In the genomic region with DNA sequence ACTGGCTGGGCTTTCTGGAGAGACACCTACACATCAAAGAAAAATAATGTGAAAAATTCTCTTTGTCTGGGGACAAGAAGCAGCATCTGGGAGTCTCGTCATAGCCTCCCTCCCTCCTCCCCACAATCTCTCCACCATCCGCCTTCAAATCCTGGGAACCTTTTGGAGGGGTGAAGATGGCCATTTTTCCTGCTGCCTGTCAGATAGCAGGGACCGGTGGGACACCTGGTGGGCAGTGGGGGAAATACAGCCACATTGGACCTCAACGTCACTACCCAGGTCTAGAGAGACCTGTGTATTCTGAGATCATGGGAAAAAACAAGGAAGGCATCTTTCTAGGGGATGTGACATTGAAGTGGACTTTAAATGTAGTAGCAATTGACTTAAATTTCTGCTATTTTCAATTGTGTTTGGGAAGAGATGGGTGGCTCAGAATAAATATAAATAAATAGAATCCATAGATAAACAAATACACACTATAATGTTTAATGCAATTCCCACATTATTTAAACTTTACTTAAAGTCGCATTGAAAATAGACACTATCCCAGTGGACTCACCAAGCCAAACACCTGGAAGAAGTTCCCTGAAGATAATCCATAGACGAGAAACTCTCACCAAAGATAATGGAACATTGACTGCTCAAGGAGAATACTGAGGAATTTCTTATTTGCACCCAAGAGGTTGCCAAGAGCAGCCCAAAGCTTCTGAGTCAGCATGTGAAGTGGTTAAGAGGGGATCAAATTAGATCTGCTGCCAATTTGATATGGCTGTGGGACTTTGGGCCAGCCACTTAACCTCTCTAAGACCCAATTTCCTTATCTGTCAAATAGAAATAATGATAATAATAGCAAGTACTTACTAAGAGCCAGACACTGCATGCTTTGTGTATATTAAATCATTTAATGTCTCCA, we compare ENCODE assay signal across 9 cellular contexts.
A peak's percentile ranks its signal among the peaks of the same experiment; 100 is the strongest.
DNase-seq lines count a peak whose midpoint lies in the region; ATAC-seq and TF ChIP-seq lines count a peak whose summit lies in the region.
"Had no signal": no experiment of that assay in that cellular context is flagged by ENCODE, and none has a peak within 500 bp of the region (broad histone marks: within the 10 kb centered on the region; RNA-seq: fewer than 3 reads in every experiment).

No MANE protein-coding gene starts in this region.

- no peaks in the 10 kb centered on the region for H3K36me3 ChIP-seq in prostate gland

- no peak overlapping the region for H3K4me3 ChIP-seq in prostate gland

- no peaks in the 10 kb centered on the region for H3K9me3 ChIP-seq in prostate gland

- BruUV-seq in Calu3 (replicated peaks; lab: Mats Ljungman, UMichigan): no TSS peak

- peaks cover 20% of the 10 kb centered on the region for H3K4me1 Mint-ChIP-seq in Calu3 (ENCODE audit: low read depth, unreplicated experiment)
- H3K4me1 Mint-ChIP-seq in activated T-cell treated with anti-CD3 and anti-CD28 coated beads, Interleukin-2, amount 50 U/mL, for 72 hours (ENCODE audit: low read depth): no peaks in the 10 kb centered on the region

- H3K27me3 Mint-ChIP-seq in Calu3 (ENCODE audit: unreplicated experiment): peaks cover 17% of the 10 kb centered on the region
- peaks cover 5% of the 10 kb centered on the region for H3K27me3 Mint-ChIP-seq in activated T-cell treated with anti-CD3 and anti-CD28 coated beads, Interleukin-2, amount 50 U/mL, for 72 hours (ENCODE audit: low read depth)

- H3K27me3 ChIP-seq in prostate gland (replicated peaks; ENCODE audit: insufficient read depth): no peaks in the 10 kb centered on the region

- peak; percentile 94 for DNase-seq in Calu3
- peak; percentile 15 to 70 for DNase-seq in NCI-H526 (lab: John Stamatoyannopoulos, UW)
- DNase-seq in activated T-cell treated with anti-CD3 and anti-CD28 coated beads, Interleukin-2, amount 50 U/mL, for 72 hours: peak; percentile 44 to 56
- DNase-seq in Right ventricle myocardium superior: peak; percentile 73
- peak; percentile 77 for DNase-seq in prostate gland (ENCODE audit: low spot score)
- DNase-seq in activated CD4-positive, CD25-positive, alpha-beta regulatory T cell (lab: John Stamatoyannopoulos, UW): no peak

- intact Hi-C loops in Calu3 (cut with micrococcal nuclease; ENCODE audit: unreplicated experiment) (loop anchor here (1.0 to 2.0 kb wide), 5 partner anchors 81 to 784 kb away; no protein-coding TSS in a partner anchor), Right ventricle myocardium superior (cut with DNase I) (no loop called here), prostate gland (cut with DNase I) (loop anchor here (5.0 to 10.0 kb wide), 2 partner anchors 91 to 229 kb away; no protein-coding TSS in a partner anchor)

- TF ChIP-seq POLR2A in prostate gland (IDR thresholded peaks at IDR 0.05): no peak

- peak; percentile 52 for ATAC-seq in GM19324 (IDR thresholded peaks at IDR 0.05; ENCODE audit: low FRiP score, unreplicated experiment)
- peak; percentile 88 for ATAC-seq in HG03432 (IDR thresholded peaks at IDR 0.05; ENCODE audit: unreplicated experiment)
- no peak for ATAC-seq in activated T-cell treated with anti-CD3 and anti-CD28 coated beads, Interleukin-2, amount 50 U/mL, for 72 hours (replicated peaks in 1 of 2)
- ATAC-seq in Right ventricle myocardium superior (ENCODE audit: poor library complexity): peak; percentile 73

- whole genome bisulfite sequencing in prostate gland: 29% methylated on average over 6 of the region's 6 CpGs

- CTCF ChIA-PET in Calu3 (lab: Charles Lee): interaction anchor here (1.6 to 2.1 kb wide), 2 partner anchors 15 to 130 kb away, joined by 5 to 7 read pairs; no protein-coding TSS in a partner anchor

- peaks cover 4% of the 10 kb centered on the region for H3K9me3 Mint-ChIP-seq in Calu3 (ENCODE audit: low read depth, unreplicated experiment)
- H3K9me3 Mint-ChIP-seq in activated T-cell treated with anti-CD3 and anti-CD28 coated beads, Interleukin-2, amount 50 U/mL, for 72 hours: peaks cover 2 to 5% of the 10 kb centered on the region in 2 donors

- no peak overlapping the region for H3K4me3 Mint-ChIP-seq in Calu3 (ENCODE audit: low read depth, unreplicated experiment)
- no peak overlapping the region for H3K4me3 Mint-ChIP-seq in activated T-cell treated with anti-CD3 and anti-CD28 coated beads, Interleukin-2, amount 50 U/mL, for 72 hours
- H3K4me3 Mint-ChIP-seq: stimulated activated naive CD8-positive, alpha-beta T cell treated with anti-CD3 and anti-CD28 coated beads, Interleukin-15, Interleukin-2, amounts not matched to agents 100 ng/mL and 50 ng/mL, for 24 hours had no signal

- TF ChIP-seq CTCF in Calu3 (IDR thresholded peaks at IDR 0.05; ENCODE audit: unreplicated experiment): peak; percentile 92
- peak; percentile 63 to 93 (median 74) for TF ChIP-seq CTCF in prostate gland (IDR thresholded peaks at IDR 0.05)

- no peak overlapping the region for H3K27ac Mint-ChIP-seq in Calu3 (ENCODE audit: unreplicated experiment)
- H3K27ac Mint-ChIP-seq in activated T-cell treated with anti-CD3 and anti-CD28 coated beads, Interleukin-2, amount 50 U/mL, for 72 hours: no peak overlapping the region
- H3K27ac Mint-ChIP-seq: stimulated activated naive CD8-positive, alpha-beta T cell treated with anti-CD3 and anti-CD28 coated beads, Interleukin-15, Interleukin-2, amounts not matched to agents 100 ng/mL and 50 ng/mL, for 24 hours had no signal

- no peaks in the 10 kb centered on the region for H3K4me1 ChIP-seq in prostate gland (replicated peaks)

- peak overlapping the region; percentile 34 to 41 for H3K27ac ChIP-seq in prostate gland

- H3K36me3 Mint-ChIP-seq in Calu3 (ENCODE audit: insufficient read depth, unreplicated experiment): no peaks in the 10 kb centered on the region
- peaks cover 0 to 2% of the 10 kb centered on the region in 2 donors for H3K36me3 Mint-ChIP-seq in activated T-cell treated with anti-CD3 and anti-CD28 coated beads, Interleukin-2, amount 50 U/mL, for 72 hours (ENCODE audit: insufficient read depth in 2 of 2)

Comparison
In these comparisons a context has a peak if more than half of its experiments do, and no peak if none do; other contexts are left out.
1. DNase-seq: peak in Calu3 (single experiment), NCI-H526 (2 of 2), activated T-cell treated with anti-CD3 and anti-CD28 coated beads, Interleukin-2, amount 50 U/mL, for 72 hours (2 of 2), Right ventricle myocardium superior (single experiment) and prostate gland (single experiment); none in activated CD4-positive, CD25-positive, alpha-beta regulatory T cell (0 of 4).
2. ATAC-seq: peak in GM19324 (single experiment), HG03432 (single experiment) and Right ventricle myocardium superior (single experiment); none in activated T-cell treated with anti-CD3 and anti-CD28 coated beads, Interleukin-2, amount 50 U/mL, for 72 hours (0 of 2).